17 cellular contexts compared by ENCODE assay signal in genomic region chr19:21092107-21092506, GRCh38. TPM values are rescaled to one million over a fixed set of nuclear protein-coding genes. Genes with fewer than 3 reads are reported as not detected.
A peak's percentile ranks its signal among the peaks of the same experiment; 100 is the strongest.
DNase-seq lines count a peak whose midpoint lies in the region; ATAC-seq and TF ChIP-seq lines count a peak whose summit lies in the region.
"Had no signal": no experiment of that assay in that cellular context is flagged by ENCODE, and none has a peak within 500 bp of the region (broad histone marks: within the 10 kb centered on the region; RNA-seq: fewer than 3 reads in every experiment).

No MANE protein-coding gene starts in this region.

- TF ChIP-seq CTCF in BJ (IDR thresholded peaks at IDR 0.05; ENCODE audit: insufficient read depth, low read depth, low read length) (no peak), fibroblast of lung (conservative IDR thresholded peaks at IDR 0.05 in 1 of 2, IDR thresholded peaks at IDR 0.05 in 1 of 2; ENCODE audit: low read depth in 1 of 2, low read length in 2 of 2) (no peak), osteoblast (IDR thresholded peaks at IDR 0.05; ENCODE audit: extremely low read depth, low read depth, low read length) (no peak)

- H3K27ac Mint-ChIP-seq in stimulated activated naive CD8-positive, alpha-beta T cell treated with anti-CD3 and anti-CD28 coated beads, Interleukin-15, amount 100 ng/mL, for 72 hours, result peak overlapping the region in 1 of 2 donors; percentile 48
- H3K27ac Mint-ChIP-seq: activated T-cell treated with anti-CD3 and anti-CD28 coated beads, Interleukin-2, amount 50 U/mL, for 72 hours had no signal

- CTCF ChIA-PET in BJ (lab: Yijun Ruan, JAX), result no interaction called here

- H3K27me3 Mint-ChIP-seq in stimulated activated naive CD8-positive, alpha-beta T cell treated with anti-CD3 and anti-CD28 coated beads, Interleukin-15, amount 100 ng/mL, for 72 hours, result no peaks in the 10 kb centered on the region

- no peaks in the 10 kb centered on the region for H3K9me3 Mint-ChIP-seq in stimulated activated naive CD8-positive, alpha-beta T cell treated with anti-CD3 and anti-CD28 coated beads, Interleukin-15, amount 100 ng/mL, for 72 hours
- H3K9me3 Mint-ChIP-seq: activated T-cell treated with anti-CD3 and anti-CD28 coated beads, Interleukin-2, amount 50 U/mL, for 72 hours had no signal

- no peaks in the 10 kb centered on the region for H3K4me1 Mint-ChIP-seq in stimulated activated naive CD8-positive, alpha-beta T cell treated with anti-CD3 and anti-CD28 coated beads, Interleukin-15, amount 100 ng/mL, for 72 hours

- H3K27me3 ChIP-seq in BJ (ENCODE audit: control insufficient read depth, insufficient read depth, low read length), result no peaks in the 10 kb centered on the region
- no peaks in the 10 kb centered on the region for H3K27me3 ChIP-seq in fibroblast of lung (ENCODE audit: control insufficient read depth, insufficient read depth, low read length)
- no peaks in the 10 kb centered on the region for H3K27me3 ChIP-seq in osteoblast (ENCODE audit: insufficient read depth, low read length)
- H3K27me3 ChIP-seq: adrenal gland, BLaER1, ovary, suprapubic skin had no signal

- H3K36me3 ChIP-seq in BJ (ENCODE audit: control insufficient read depth, insufficient read depth, low read length), result no peaks in the 10 kb centered on the region
- no peaks in the 10 kb centered on the region for H3K36me3 ChIP-seq in fibroblast of lung (ENCODE audit: control insufficient read depth, insufficient read depth, low read length)
- H3K36me3 ChIP-seq in osteoblast (ENCODE audit: insufficient read depth, low read length), result peaks cover 3% of the 10 kb centered on the region
- H3K36me3 ChIP-seq: adrenal gland, ovary, suprapubic skin had no signal

- H3K4me3 Mint-ChIP-seq in stimulated activated naive CD8-positive, alpha-beta T cell treated with anti-CD3 and anti-CD28 coated beads, Interleukin-15, amount 100 ng/mL, for 72 hours, result no peak overlapping the region
- H3K4me3 Mint-ChIP-seq: activated T-cell treated with anti-CD3 and anti-CD28 coated beads, Interleukin-2, amount 50 U/mL, for 72 hours had no signal

- H3K27ac ChIP-seq in fibroblast of lung (ENCODE audit: insufficient read depth, low read length), result no peak overlapping the region
- H3K27ac ChIP-seq in osteoblast (ENCODE audit: low read depth, low read length), result no peak overlapping the region
- H3K27ac ChIP-seq: BLaER1, suprapubic skin had no signal

- H3K79me2 ChIP-seq in fibroblast of lung (ENCODE audit: control insufficient read depth, insufficient read depth, low read length), result no peaks in the 10 kb centered on the region
- H3K79me2 ChIP-seq in osteoblast (ENCODE audit: insufficient read depth, low read length), result peaks cover 2% of the 10 kb centered on the region

- H3K4me1 ChIP-seq in fibroblast of lung (ENCODE audit: control insufficient read depth, extremely low read depth, insufficient read depth, low read length) (no peaks in the 10 kb centered on the region), osteoblast (ENCODE audit: insufficient read depth, low read length) (no peaks in the 10 kb centered on the region)
- H3K4me1 ChIP-seq: BLaER1 had no signal

- no peak overlapping the region for H3K4me2 ChIP-seq in fibroblast of lung (ENCODE audit: extremely low read depth, insufficient read depth, low read length)
- no peak overlapping the region for H3K4me2 ChIP-seq in osteoblast (ENCODE audit: insufficient read depth, low read length)
- H3K4me2 ChIP-seq: BLaER1 had no signal

- ATAC-seq in HG02870 (IDR thresholded peaks at IDR 0.05; ENCODE audit: unreplicated experiment), result no peak
- ATAC-seq in stimulated activated naive CD8-positive, alpha-beta T cell treated with anti-CD3 and anti-CD28 coated beads, Interleukin-15, amount 100 ng/mL, for 72 hours, result no peak
- ATAC-seq: activated T-cell treated with anti-CD3 and anti-CD28 coated beads, Interleukin-2, amount 50 U/mL, for 72 hours had no signal

- H3K4me3 ChIP-seq in BJ (ENCODE audit: low read depth, low read length), result no peak overlapping the region
- no peak overlapping the region for H3K4me3 ChIP-seq in fibroblast of lung (replicated peaks in 1 of 4; ENCODE audit: control extremely low read depth in 1 of 4, insufficient read depth in 1 of 4, low read depth in 3 of 4, low read length in 4 of 4)
- H3K4me3 ChIP-seq in osteoblast (ENCODE audit: insufficient read depth, low read length), result no peak overlapping the region
- H3K4me3 ChIP-seq: adrenal gland, BLaER1, ovary, suprapubic skin had no signal

- H3K9me3 ChIP-seq in fibroblast of lung (ENCODE audit: control insufficient read depth, insufficient read depth, low read depth, low read length), result no peaks in the 10 kb centered on the region
- H3K9me3 ChIP-seq in osteoblast (ENCODE audit: low read depth, low read length), result no peaks in the 10 kb centered on the region
- H3K9me3 ChIP-seq: adrenal gland, ovary, suprapubic skin had no signal

- POLR2A ChIA-PET in BJ (lab: Charles Lee), result no interaction called here

- H3K9ac ChIP-seq in fibroblast of lung (ENCODE audit: insufficient read depth, low read length), result no peak overlapping the region
- H3K9ac ChIP-seq: BLaER1 had no signal

- H4K20me1 ChIP-seq in fibroblast of lung (ENCODE audit: control insufficient read depth, extremely low read depth, insufficient read depth, low read length) (no peaks in the 10 kb centered on the region), osteoblast (ENCODE audit: insufficient read depth, low read length) (no peaks in the 10 kb centered on the region)
- H4K20me1 ChIP-seq: BLaER1 had no signal

- DNase-seq in BJ (ENCODE audit: low read depth) (peak; percentile 3), LHCN-M2 (ENCODE audit: low read depth) (peak; percentile 69), fibroblast of lung (ENCODE audit: low read depth in 2 of 2) (peak; percentile 6 to 64), osteoblast (ENCODE audit: insufficient read length, low spot score, missing footprints) (peak; percentile 1), DMS79 treated with DMSO at 0.1 percent for 48 hours (lab: John Stamatoyannopoulos, UW) (no peak)
- DNase-seq in stimulated activated naive CD8-positive, alpha-beta T cell treated with anti-CD3 and anti-CD28 coated beads, Interleukin-15, amount 100 ng/mL, for 72 hours, result no peak
- DNase-seq in stimulated activated naive CD4-positive, alpha-beta T cell (lab: John Stamatoyannopoulos, UW), result no peak
- DNase-seq: activated CD4-positive, alpha-beta T cell treated with anti-CD3 and anti-CD28 coated beads, Interleukin-2, amount 50 U/mL, for 1 hour; activated T-cell treated with anti-CD3 and anti-CD28 coated beads, Interleukin-2, amount 50 U/mL, for 72 hours; dermis blood vessel endothelial cell; DMS79; mesendoderm; ovary had no signal

- H2AFZ ChIP-seq in fibroblast of lung (ENCODE audit: low read length) (no peak overlapping the region), osteoblast (ENCODE audit: low read length) (no peak overlapping the region)

RNA-seq across cellular contexts. Expression of gene ZNF714, which starts 10.1 kb away (rescaled TPM):
- polyA plus RNA-seq in BJ (2011; rRNA removed) (5.6 and 7.9 TPM in 2 replicates), fibroblast of lung (5.6 and 7.2 TPM in 2 replicates)
- polyA minus RNA-seq in BJ (2011; rRNA and poly(A)+ RNA removed), result 4.2 and 4.5 TPM in 2 replicates
- total RNA-seq in LHCN-M2 (2014; rRNA removed) (18.1 and 18.9 TPM in 2 replicates), fibroblast of lung (3.1 and 6.9 TPM in 2 replicates), osteoblast (5.1 and 5.6 TPM in 2 replicates)
- polyA plus RNA-seq in LHCN-M2 (2012), result 4.7 TPM
- 2.6 and 3.1 TPM in 2 replicates for polyA plus RNA-seq in fibroblast of lung (2012)
- 0.31 and 4.0 TPM in 2 replicates for polyA minus RNA-seq in fibroblast of lung (ENCODE audit: low replicate concordance)

RNA-seq across cellular contexts. Expression of gene ZNF431, which starts 49.7 kb away (rescaled TPM):
- polyA plus RNA-seq in BJ (2011; rRNA removed) (4.0 and 4.8 TPM in 2 replicates), fibroblast of lung (3.0 and 3.7 TPM in 2 replicates)
- polyA minus RNA-seq in BJ (2011; rRNA and poly(A)+ RNA removed), result 9.6 and 23.3 TPM in 2 replicates
- total RNA-seq in LHCN-M2 (2014; rRNA removed) (9.1 and 9.4 TPM in 2 replicates), fibroblast of lung (1.5 and 4.3 TPM in 2 replicates), osteoblast (3.8 and 4.0 TPM in 2 replicates)
- 4.2 TPM for polyA plus RNA-seq in LHCN-M2 (2012)
- polyA plus RNA-seq in fibroblast of lung (2012), result 2.9 and 3.8 TPM in 2 replicates
- 5.3 and 10.4 TPM in 2 replicates for polyA minus RNA-seq in fibroblast of lung (ENCODE audit: low replicate concordance)

Comparison
In these comparisons a context has a peak if more than half of its experiments do, and no peak if none do; other contexts are left out.
1. DNase-seq: peak in BJ (single experiment), LHCN-M2 (single experiment), fibroblast of lung (2 of 2) and osteoblast (single experiment); none in DMS79 treated with DMSO at 0.1 percent for 48 hours (single experiment), stimulated activated naive CD8-positive, alpha-beta T cell treated with anti-CD3 and anti-CD28 coated beads, Interleukin-15, amount 100 ng/mL, for 72 hours (0 of 2) and stimulated activated naive CD4-positive, alpha-beta T cell (0 of 6).